In genomic region chr6:26556263-26557070, GRCh38 we compare ENCODE assay signal across 8 cellular contexts. TPM values are rescaled to one million over a fixed set of nuclear protein-coding genes. Genes with fewer than 3 reads are reported as not detected.
A peak's percentile ranks its signal among the peaks of the same experiment; 100 is the strongest.
DNase-seq lines count a peak whose midpoint lies in the region; ATAC-seq and TF ChIP-seq lines count a peak whose summit lies in the region.

No MANE protein-coding gene starts in this region.

- peaks cover 8% of the 10 kb centered on the region for H3K4me1 ChIP-seq in skeletal muscle satellite cell (ENCODE audit: control insufficient read depth, insufficient read depth, low read length)

- no peaks in the 10 kb centered on the region for H3K36me3 ChIP-seq in skeletal muscle satellite cell (ENCODE audit: insufficient read depth, low read length)

- ATAC-seq in GM18519 (IDR thresholded peaks at IDR 0.05; ENCODE audit: low FRiP score, unreplicated experiment) (no peak), HG02885 (IDR thresholded peaks at IDR 0.05; ENCODE audit: poor library complexity, unreplicated experiment) (no peak)

- H3K4me3 ChIP-seq in fibroblast of villous mesenchyme (ENCODE audit: low read depth, low read length): no peak overlapping the region
- no peak overlapping the region for H3K4me3 ChIP-seq in skeletal muscle satellite cell (ENCODE audit: low read length)

- H3K4me2 ChIP-seq in skeletal muscle satellite cell (ENCODE audit: low read length): peak overlapping the region; percentile 80

- no peak overlapping the region for H3K9ac ChIP-seq in skeletal muscle satellite cell (ENCODE audit: low read depth, low read length)

- H3K27me3 ChIP-seq in skeletal muscle satellite cell (ENCODE audit: control insufficient read depth, insufficient read depth, low read length): no peaks in the 10 kb centered on the region

- no peak for TF ChIP-seq CTCF in fibroblast of villous mesenchyme (IDR thresholded peaks at IDR 0.05; ENCODE audit: insufficient read depth, low read depth, low read length)

- DNase-seq in NCI-H2081 (lab: John Stamatoyannopoulos, UW) (peak; percentile 44 to 70), NCI-H2081 treated with DMSO at 0.1 percent for 48 hours (lab: John Stamatoyannopoulos, UW) (no peak), NAMALWA (ENCODE audit: low spot score) (peak; percentile 78), UCSD-AML1 (lab: John Stamatoyannopoulos, UW; ENCODE audit: unreplicated experiment) (peak; percentile 55), fibroblast of villous mesenchyme (ENCODE audit: low read depth) (peak; percentile 82)

- H3K9me3 ChIP-seq in skeletal muscle satellite cell (replicated peaks; ENCODE audit: low read length): no peaks in the 10 kb centered on the region

RNA-seq across cellular contexts. Expression of gene HMGN4, which starts 18.3 kb away (rescaled TPM):
- 74.1 and 85.1 TPM in 2 replicates for total RNA-seq in fibroblast of villous mesenchyme
- 65.7 and 77.8 TPM in 2 replicates for total RNA-seq in skeletal muscle satellite cell (2012; rRNA removed)

RNA-seq across cellular contexts. Expression of gene ABT1, which starts 40.3 kb away (rescaled TPM):
- 14.5 and 16.4 TPM in 2 replicates for total RNA-seq in fibroblast of villous mesenchyme
- 12.9 and 15.1 TPM in 2 replicates for total RNA-seq in skeletal muscle satellite cell (2012; rRNA removed)

RNA-seq across cellular contexts. Expression of gene BTN1A1, which starts 56.4 kb away (rescaled TPM):
- total RNA-seq in fibroblast of villous mesenchyme: not detected in 2 replicates
- not detected in 2 replicates for total RNA-seq in skeletal muscle satellite cell (2012; rRNA removed)
